26 cellular contexts compared by ENCODE assay signal in the genomic region with DNA sequence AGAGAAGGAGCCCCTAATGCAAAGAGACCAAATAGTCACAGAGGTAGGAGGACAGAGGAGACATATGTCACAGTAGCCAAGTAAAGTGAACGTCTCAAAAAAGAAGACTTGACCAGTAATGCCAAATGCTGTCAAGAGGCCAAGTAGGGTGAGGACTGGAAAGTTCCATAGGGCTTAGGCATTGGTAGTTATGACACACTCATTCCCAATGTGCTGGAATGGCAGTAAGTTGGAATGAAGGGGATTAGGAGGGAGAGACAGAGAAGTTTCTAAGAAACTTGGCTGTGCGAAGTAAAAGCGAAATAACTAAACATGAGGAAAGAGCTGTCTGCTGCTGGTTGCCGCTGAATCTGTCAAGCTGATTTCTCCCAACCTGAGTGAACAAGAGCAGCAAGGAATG.
"Had no signal": no experiment of that assay in that cellular context is flagged by ENCODE, and none has a peak within 500 bp of the region (broad histone marks: within the 10 kb centered on the region; RNA-seq: fewer than 3 reads in every experiment).

No MANE protein-coding gene starts in this region.

- H3K4me2 ChIP-seq: neural progenitor cell had no signal

- H3K27ac Mint-ChIP-seq: endodermal cell; immature natural killer cell; memory B cell; mesothelial cell of epicardium; natural killer cell treated with Interleukin-12 subunit alpha and Interleukin-12 subunit beta and Interleukin-15 and Interleukin-18, amount 100 ng/mL, for 72 hours; neural progenitor cell; progenitor cell of endocrine pancreas; stimulated activated naive B cell treated with anti-CD40 and anti-IgM and Interleukin-4, amounts not matched to agents 10 μg/mL and 1 μg/mL and 100 μg/mL, for 72 hours had no signal

- H2AFZ ChIP-seq: neural progenitor cell had no signal

- H3K27ac ChIP-seq: gastrocnemius medialis, left ventricle myocardium inferior, lower lobe of right lung, neural progenitor cell, pancreas, right lobe of liver, stomach, upper lobe of left lung, uterus had no signal

- DNase-seq: cerebellar nuclear complex; dermis blood vessel endothelial cell; effector CD4-positive, alpha-beta T cell; endodermal cell; erythroblast; gastrocnemius medialis; glutamatergic neuron; immature natural killer cell; left cardiac atrium; left ventricle myocardium inferior; lower lobe of right lung; nucleus accumbens; pancreas; right lobe of liver; stimulated activated CD4-positive, alpha-beta T cell treated with anti-CD3 and anti-CD28 coated beads, Interleukin-2, amount 100 ng/mL, for 24 hours; stimulated activated CD4-positive, alpha-beta T cell treated with anti-CD3 and anti-CD28 coated beads, Interleukin-4, amount 100 ng/mL, for 4 hours; stimulated activated naive B cell treated with anti-CD40 and anti-IgM and Interleukin-4, amounts not matched to agents 10 μg/mL and 1 μg/mL and 100 μg/mL, for 72 hours; stomach; substantia nigra; upper lobe of left lung; uterus had no signal

- H3K9me3 Mint-ChIP-seq: endodermal cell; immature natural killer cell; memory B cell; mesothelial cell of epicardium; natural killer cell treated with Interleukin-12 subunit alpha and Interleukin-12 subunit beta and Interleukin-15 and Interleukin-18, amount 100 ng/mL, for 72 hours; neural progenitor cell; stimulated activated naive B cell treated with anti-CD40 and anti-IgM and Interleukin-4, amounts not matched to agents 10 μg/mL and 1 μg/mL and 100 μg/mL, for 72 hours had no signal

- ATAC-seq: gastrocnemius medialis; natural killer cell treated with Interleukin-12 subunit alpha and Interleukin-12 subunit beta and Interleukin-15 and Interleukin-18, amount 100 ng/mL, for 72 hours; pancreas; stimulated activated naive B cell treated with anti-CD40 and anti-IgM and Interleukin-4, amounts not matched to agents 10 μg/mL and 1 μg/mL and 100 μg/mL, for 72 hours had no signal

- H3K9ac ChIP-seq: neural progenitor cell had no signal

- H3K36me3 ChIP-seq: gastrocnemius medialis, left ventricle myocardium inferior, lower lobe of right lung, neural progenitor cell, pancreas, right lobe of liver, stomach, upper lobe of left lung, uterus had no signal

- H3K27me3 Mint-ChIP-seq: natural killer cell treated with Interleukin-12 subunit alpha and Interleukin-12 subunit beta and Interleukin-15 and Interleukin-18, amount 100 ng/mL, for 72 hours; progenitor cell of endocrine pancreas; stimulated activated naive B cell treated with anti-CD40 and anti-IgM and Interleukin-4, amounts not matched to agents 10 μg/mL and 1 μg/mL and 100 μg/mL, for 72 hours had no signal

- H3K4me3 Mint-ChIP-seq: endodermal cell; immature natural killer cell; memory B cell; mesothelial cell of epicardium; natural killer cell treated with Interleukin-12 subunit alpha and Interleukin-12 subunit beta and Interleukin-15 and Interleukin-18, amount 100 ng/mL, for 72 hours; neural progenitor cell; stimulated activated naive B cell treated with anti-CD40 and anti-IgM and Interleukin-4, amounts not matched to agents 10 μg/mL and 1 μg/mL and 100 μg/mL, for 72 hours had no signal

- H3K4me1 Mint-ChIP-seq: immature natural killer cell; memory B cell; mesothelial cell of epicardium; stimulated activated naive B cell treated with anti-CD40 and anti-IgM and Interleukin-4, amounts not matched to agents 10 μg/mL and 1 μg/mL and 100 μg/mL, for 72 hours had no signal

- H3K9me3 ChIP-seq: gastrocnemius medialis, left ventricle myocardium inferior, lower lobe of right lung, pancreas, right lobe of liver, stomach, upper lobe of left lung, uterus had no signal

- H3K27me3 ChIP-seq: gastrocnemius medialis, neural progenitor cell, pancreas, right lobe of liver, stomach, upper lobe of left lung, uterus had no signal

- H3K4me1 ChIP-seq: gastrocnemius medialis, pancreas, right lobe of liver, upper lobe of left lung, uterus had no signal

- H3K4me3 ChIP-seq: gastrocnemius medialis, left ventricle myocardium inferior, lower lobe of right lung, neural progenitor cell, pancreas, right lobe of liver, stomach, upper lobe of left lung, uterus had no signal
